Comparison of ENCODE assay signal across 8 cellular contexts in the genomic region with DNA sequence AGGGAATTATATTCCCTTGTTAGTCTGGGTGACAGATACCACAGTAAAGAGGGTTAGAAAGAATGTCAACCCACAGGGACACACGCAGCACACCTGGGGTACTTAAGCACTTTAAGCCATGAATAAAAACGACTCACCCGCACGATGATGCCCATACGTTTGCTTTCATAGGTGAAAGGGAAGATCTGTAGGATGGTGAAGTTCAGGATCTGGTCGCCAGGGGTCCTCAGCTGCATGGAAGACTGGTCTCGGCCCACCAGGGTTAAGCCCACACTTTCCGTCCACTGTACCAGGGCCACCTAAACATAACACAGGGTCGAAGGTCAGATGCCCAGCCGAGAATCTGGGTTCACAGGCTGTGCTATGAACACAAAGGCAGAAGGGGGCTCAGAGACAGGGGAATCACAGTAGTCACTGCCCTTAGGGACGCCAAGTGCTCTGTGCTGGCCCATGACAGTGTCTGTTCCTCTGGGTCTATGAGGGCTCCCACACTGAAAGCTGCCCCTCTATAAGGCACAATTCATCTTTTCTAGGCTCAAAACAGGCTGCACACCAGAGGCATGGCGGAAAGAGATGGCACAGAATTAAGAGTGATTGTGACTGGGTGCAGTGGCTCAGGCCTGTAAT.
DNase-seq lines count a peak whose midpoint lies in the region; ATAC-seq and TF ChIP-seq lines count a peak whose summit lies in the region.

No MANE protein-coding gene starts in this region.

- H3K27ac ChIP-seq in VCaP (no peak overlapping the region), caudate nucleus (ENCODE audit: low read depth, low read length) (no peak overlapping the region)

- DNase-seq in 8988T: peak; percentile 63
- DNase-seq in NCI-H146 (lab: John Stamatoyannopoulos, UW): peak; percentile 54
- DNase-seq in caudate nucleus (lab: John Stamatoyannopoulos, UW): peak in 32 of 61 donors; percentile 4 to 66 (median 26)
- peak; percentile 84 for DNase-seq in left kidney (ENCODE audit: low read depth, low spot score)
- DNase-seq in stimulated activated CD4-positive, alpha-beta T cell treated with anti-CD3 and anti-CD28 coated beads, Interleukin-4, amount 100 ng/mL, for 48 hours (ENCODE audit: low read depth in 2 of 2): peak; percentile 52 to 66

- ATAC-seq in HG02798 (IDR thresholded peaks at IDR 0.05; ENCODE audit: poor library complexity, unreplicated experiment): no peak

- TF ChIP-seq CTCF in GM12873 (IDR thresholded peaks at IDR 0.05; ENCODE audit: insufficient read depth, low read depth, low read length, missing control alignments) (peak; percentile 93), VCaP (conservative IDR thresholded peaks at IDR 0.05) (peak; percentile 92)

Comparison
In these comparisons a context has a peak if more than half of its experiments do, and no peak if none do; other contexts are left out.
1. DNase-seq: peak in every context shown above with its lines; median percentile 84 in left kidney; 63 in 8988T; 59 in stimulated activated CD4-positive, alpha-beta T cell treated with anti-CD3 and anti-CD28 coated beads, Interleukin-4, amount 100 ng/mL, for 48 hours; 54 in NCI-H146; 26 in caudate nucleus.